Comparison of ENCODE assay signal across 22 cellular contexts in the genomic region with DNA sequence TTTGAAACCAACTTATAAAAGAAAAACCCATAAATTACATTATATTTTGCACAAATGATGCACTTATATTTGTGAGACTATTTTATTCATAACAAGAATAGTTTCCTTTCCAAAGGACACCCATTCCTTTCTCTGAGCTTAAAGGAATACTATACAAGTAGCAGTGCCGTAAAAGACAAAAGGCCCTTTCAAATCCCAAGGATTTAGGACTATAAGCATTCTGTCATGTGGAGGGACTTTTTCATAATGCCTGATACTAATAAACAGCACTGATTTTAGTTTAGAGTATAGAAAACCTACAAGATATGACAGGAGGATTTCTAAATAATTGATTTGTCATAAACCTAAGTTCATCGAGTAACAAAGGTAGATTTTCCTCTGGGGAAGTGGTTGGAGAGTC.
"Had no signal": no experiment of that assay in that cellular context is flagged by ENCODE, and none has a peak within 500 bp of the region (broad histone marks: within the 10 kb centered on the region; RNA-seq: fewer than 3 reads in every experiment).

No MANE protein-coding gene starts in this region.

- H3K4me3 Mint-ChIP-seq: activated B cell treated with CpG ODN at 0.5 μM for 24 hours; activated CD4-positive, alpha-beta memory T cell treated with anti-CD3 and anti-CD28 coated beads for 36 hours; activated CD4-positive, alpha-beta T cell treated with anti-CD3 and anti-CD28 coated beads for 36 hours; activated naive CD4-positive, alpha-beta T cell treated with anti-CD3 and anti-CD28 coated beads for 36 hours; activated naive CD8-positive, alpha-beta T cell treated with anti-CD3 and anti-CD28 coated beads, Interleukin-2, amount 10 ng/mL, durations not matched to agents 7 days and 5 days; nephron; stimulated activated naive B cell treated with anti-CD40 and anti-IgM and Interleukin-4, amounts not matched to agents 10 μg/mL and 1 μg/mL and 100 μg/mL, for 72 hours; T-helper 17 cell had no signal

- H3K4me1 ChIP-seq: left ventricle myocardium inferior had no signal

- DNase-seq: activated B cell treated with CpG ODN at 0.5 μM for 24 hours; activated CD4-positive, alpha-beta memory T cell treated with anti-CD3 and anti-CD28 coated beads for 36 hours; activated CD4-positive, alpha-beta T cell treated with anti-CD3 and anti-CD28 coated beads for 36 hours; activated naive CD4-positive, alpha-beta T cell treated with anti-CD3 and anti-CD28 coated beads for 36 hours; activated naive CD8-positive, alpha-beta T cell treated with anti-CD3 and anti-CD28 coated beads, Interleukin-2, amount 10 ng/mL, durations not matched to agents 7 days and 5 days; activated T-cell treated with anti-CD3 and anti-CD28 coated beads, Interleukin-2, amount 50 U/mL, for 48 hours; amniotic stem cell; cortex of kidney; glutamatergic neuron; hippocampal formation; left ventricle myocardium inferior; nucleus accumbens; posterior cingulate gyrus; stimulated activated CD4-positive, alpha-beta T cell treated with anti-CD3 and anti-CD28 coated beads, Interleukin-2, amount 100 ng/mL, for 48 hours; stimulated activated CD8-positive, alpha-beta memory T cell treated with anti-CD3 and anti-CD28 coated beads, Interleukin-4, amount 100 ng/mL, for 48 hours; stimulated activated naive B cell treated with anti-CD40 and anti-IgM and Interleukin-4, amounts not matched to agents 10 μg/mL and 1 μg/mL and 100 μg/mL, for 72 hours; T-helper 17 cell; transverse colon had no signal

- H3K27me3 Mint-ChIP-seq: activated B cell treated with CpG ODN at 0.5 μM for 24 hours; activated CD4-positive, alpha-beta memory T cell treated with anti-CD3 and anti-CD28 coated beads for 36 hours; activated CD4-positive, alpha-beta T cell treated with anti-CD3 and anti-CD28 coated beads for 36 hours; activated naive CD8-positive, alpha-beta T cell treated with anti-CD3 and anti-CD28 coated beads, Interleukin-2, amount 10 ng/mL, durations not matched to agents 7 days and 5 days; stimulated activated naive B cell treated with anti-CD40 and anti-IgM and Interleukin-4, amounts not matched to agents 10 μg/mL and 1 μg/mL and 100 μg/mL, for 72 hours; T-helper 17 cell had no signal

- H3K36me3 Mint-ChIP-seq: activated CD4-positive, alpha-beta memory T cell treated with anti-CD3 and anti-CD28 coated beads for 36 hours; activated naive CD8-positive, alpha-beta T cell treated with anti-CD3 and anti-CD28 coated beads, Interleukin-2, amount 10 ng/mL, durations not matched to agents 7 days and 5 days; stimulated activated naive B cell treated with anti-CD40 and anti-IgM and Interleukin-4, amounts not matched to agents 10 μg/mL and 1 μg/mL and 100 μg/mL, for 72 hours had no signal

- H3K27ac Mint-ChIP-seq: activated B cell treated with CpG ODN at 0.5 μM for 24 hours; activated CD4-positive, alpha-beta memory T cell treated with anti-CD3 and anti-CD28 coated beads for 36 hours; activated CD4-positive, alpha-beta T cell treated with anti-CD3 and anti-CD28 coated beads for 36 hours; activated naive CD4-positive, alpha-beta T cell treated with anti-CD3 and anti-CD28 coated beads for 36 hours; activated naive CD8-positive, alpha-beta T cell treated with anti-CD3 and anti-CD28 coated beads, Interleukin-2, amount 10 ng/mL, durations not matched to agents 7 days and 5 days; stimulated activated naive B cell treated with anti-CD40 and anti-IgM and Interleukin-4, amounts not matched to agents 10 μg/mL and 1 μg/mL and 100 μg/mL, for 72 hours; T-helper 17 cell had no signal

- H3K36me3 ChIP-seq: cardiac muscle cell, left ventricle myocardium inferior, transverse colon had no signal

- H3K4me3 ChIP-seq: cardiac muscle cell, left ventricle myocardium inferior, transverse colon had no signal

- H3K9me3 Mint-ChIP-seq: activated CD4-positive, alpha-beta memory T cell treated with anti-CD3 and anti-CD28 coated beads for 36 hours; activated naive CD8-positive, alpha-beta T cell treated with anti-CD3 and anti-CD28 coated beads, Interleukin-2, amount 10 ng/mL, durations not matched to agents 7 days and 5 days; nephron had no signal

- H3K4me1 Mint-ChIP-seq: activated CD4-positive, alpha-beta T cell treated with anti-CD3 and anti-CD28 coated beads for 36 hours; activated naive CD8-positive, alpha-beta T cell treated with anti-CD3 and anti-CD28 coated beads, Interleukin-2, amount 10 ng/mL, durations not matched to agents 7 days and 5 days; T-helper 17 cell had no signal

- FAIRE-seq: frontal cortex, urothelium cell line had no signal

- H3K9me3 ChIP-seq: left ventricle myocardium inferior, transverse colon had no signal

- H3K27ac ChIP-seq: cardiac muscle cell, left ventricle myocardium inferior, transverse colon had no signal

- H3K27me3 ChIP-seq: cardiac muscle cell, transverse colon had no signal
